1 cellular context compared by ENCODE assay signal in genomic region chr4:153267013-153267412, GRCh38.
TF ChIP-seq lines count a peak whose summit lies in the region.

No MANE protein-coding gene starts in this region.

TF ChIP-seq in liver, 16 proteins besides CTCF, POLR2A, EP300 and RAD21 (continued from another document):
- TF ChIP-seq, protein P1, sequence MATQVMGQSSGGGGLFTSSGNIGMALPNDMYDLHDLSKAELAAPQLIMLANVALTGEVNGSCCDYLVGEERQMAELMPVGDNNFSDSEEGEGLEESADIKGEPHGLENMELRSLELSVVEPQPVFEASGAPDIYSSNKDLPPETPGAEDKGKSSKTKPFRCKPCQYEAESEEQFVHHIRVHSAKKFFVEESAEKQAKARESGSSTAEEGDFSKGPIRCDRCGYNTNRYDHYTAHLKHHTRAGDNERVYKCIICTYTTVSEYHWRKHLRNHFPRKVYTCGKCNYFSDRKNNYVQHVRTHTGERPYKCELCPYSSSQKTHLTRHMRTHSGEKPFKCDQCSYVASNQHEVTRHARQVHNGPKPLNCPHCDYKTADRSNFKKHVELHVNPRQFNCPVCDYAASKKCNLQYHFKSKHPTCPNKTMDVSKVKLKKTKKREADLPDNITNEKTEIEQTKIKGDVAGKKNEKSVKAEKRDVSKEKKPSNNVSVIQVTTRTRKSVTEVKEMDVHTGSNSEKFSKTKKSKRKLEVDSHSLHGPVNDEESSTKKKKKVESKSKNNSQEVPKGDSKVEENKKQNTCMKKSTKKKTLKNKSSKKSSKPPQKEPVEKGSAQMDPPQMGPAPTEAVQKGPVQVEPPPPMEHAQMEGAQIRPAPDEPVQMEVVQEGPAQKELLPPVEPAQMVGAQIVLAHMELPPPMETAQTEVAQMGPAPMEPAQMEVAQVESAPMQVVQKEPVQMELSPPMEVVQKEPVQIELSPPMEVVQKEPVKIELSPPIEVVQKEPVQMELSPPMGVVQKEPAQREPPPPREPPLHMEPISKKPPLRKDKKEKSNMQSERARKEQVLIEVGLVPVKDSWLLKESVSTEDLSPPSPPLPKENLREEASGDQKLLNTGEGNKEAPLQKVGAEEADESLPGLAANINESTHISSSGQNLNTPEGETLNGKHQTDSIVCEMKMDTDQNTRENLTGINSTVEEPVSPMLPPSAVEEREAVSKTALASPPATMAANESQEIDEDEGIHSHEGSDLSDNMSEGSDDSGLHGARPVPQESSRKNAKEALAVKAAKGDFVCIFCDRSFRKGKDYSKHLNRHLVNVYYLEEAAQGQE (IDR thresholded peaks at IDR 0.05), result no peak
- TF ChIP-seq, protein P2, sequence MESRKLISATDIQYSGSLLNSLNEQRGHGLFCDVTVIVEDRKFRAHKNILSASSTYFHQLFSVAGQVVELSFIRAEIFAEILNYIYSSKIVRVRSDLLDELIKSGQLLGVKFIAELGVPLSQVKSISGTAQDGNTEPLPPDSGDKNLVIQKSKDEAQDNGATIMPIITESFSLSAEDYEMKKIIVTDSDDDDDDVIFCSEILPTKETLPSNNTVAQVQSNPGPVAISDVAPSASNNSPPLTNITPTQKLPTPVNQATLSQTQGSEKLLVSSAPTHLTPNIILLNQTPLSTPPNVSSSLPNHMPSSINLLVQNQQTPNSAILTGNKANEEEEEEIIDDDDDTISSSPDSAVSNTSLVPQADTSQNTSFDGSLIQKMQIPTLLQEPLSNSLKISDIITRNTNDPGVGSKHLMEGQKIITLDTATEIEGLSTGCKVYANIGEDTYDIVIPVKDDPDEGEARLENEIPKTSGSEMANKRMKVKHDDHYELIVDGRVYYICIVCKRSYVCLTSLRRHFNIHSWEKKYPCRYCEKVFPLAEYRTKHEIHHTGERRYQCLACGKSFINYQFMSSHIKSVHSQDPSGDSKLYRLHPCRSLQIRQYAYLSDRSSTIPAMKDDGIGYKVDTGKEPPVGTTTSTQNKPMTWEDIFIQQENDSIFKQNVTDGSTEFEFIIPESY (IDR thresholded peaks at IDR 0.05), result no peak
- TF ChIP-seq JUND (IDR thresholded peaks at IDR 0.05) (peak in 1 of 2 donors; percentile 25), TAF1 (conservative IDR thresholded peaks at IDR 0.05) (no peak), HNF4G (IDR thresholded peaks at IDR 0.05) (no peak)
